8 cellular contexts compared by ENCODE assay signal in the genomic region with DNA sequence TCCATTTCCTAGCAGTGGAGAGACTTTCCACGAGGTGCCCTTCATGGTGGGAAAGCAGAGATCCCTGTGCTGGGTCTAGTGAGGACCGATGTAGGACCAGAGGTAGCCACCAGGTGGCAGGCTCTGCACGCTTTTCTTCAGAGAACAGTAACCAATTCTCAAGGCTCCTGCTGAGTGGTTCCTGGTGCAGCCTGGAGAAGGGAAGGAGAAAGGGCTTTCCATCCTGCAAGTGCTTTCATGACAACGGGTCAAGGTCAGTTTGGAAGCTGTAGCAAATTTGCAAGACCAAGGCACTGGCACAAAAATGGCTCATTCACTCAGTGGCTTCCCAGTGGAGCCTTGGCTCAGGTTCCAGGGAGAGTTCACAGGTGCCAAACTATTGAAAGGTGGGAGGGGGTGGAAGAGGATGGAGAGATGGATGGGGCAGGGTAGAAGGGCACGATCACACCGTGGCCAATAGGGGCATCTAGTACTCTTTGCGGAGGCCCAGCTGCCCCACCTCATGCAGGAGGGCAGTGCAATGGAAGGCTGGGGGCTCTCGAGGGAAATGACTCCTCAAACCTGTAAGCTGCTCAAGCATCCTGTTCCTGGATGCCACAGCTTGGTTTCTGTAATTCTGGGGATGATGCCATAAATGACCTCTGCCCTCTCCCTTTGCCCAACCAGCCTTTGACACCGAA. TPM values are rescaled to one million over a fixed set of nuclear protein-coding genes. Genes with fewer than 3 reads are reported as not detected.
A peak's percentile ranks its signal among the peaks of the same experiment; 100 is the strongest.
DNase-seq lines count a peak whose midpoint lies in the region; ATAC-seq and TF ChIP-seq lines count a peak whose summit lies in the region.

No MANE protein-coding gene starts in this region.

- no peak for TF ChIP-seq POLR2A in Peyer's patch (IDR thresholded peaks at IDR 0.05)

- H3K27ac Mint-ChIP-seq in activated T-cell treated with anti-CD3 and anti-CD28 coated beads, Interleukin-2, amount 50 U/mL, for 72 hours, result no peak overlapping the region

- TF ChIP-seq CTCF in GM12873 (IDR thresholded peaks at IDR 0.05; ENCODE audit: insufficient read depth, low read depth, low read length, missing control alignments), result peak; percentile 96
- peak; percentile 33 to 83 (median 76) for TF ChIP-seq CTCF in Peyer's patch (IDR thresholded peaks at IDR 0.05)
- TF ChIP-seq CTCF in fibroblast of pulmonary artery (IDR thresholded peaks at IDR 0.05; ENCODE audit: low read length, missing control alignments), result peak; percentile 96
- TF ChIP-seq CTCF in tibial artery (IDR thresholded peaks at IDR 0.05), result peak; percentile 86 to 90

- peak; percentile 48 for DNase-seq in HT1080 (ENCODE audit: low read depth)
- DNase-seq in Peyer's patch, result peak; percentile 31 to 82 (median 78)
- DNase-seq in activated T-cell treated with anti-CD3 and anti-CD28 coated beads, Interleukin-2, amount 50 U/mL, for 72 hours, result peak; percentile 47 to 66
- peak; percentile 72 for DNase-seq in fibroblast of pulmonary artery (ENCODE audit: low read depth)
- DNase-seq in non-pigmented ciliary epithelial cell (ENCODE audit: low read depth), result peak; percentile 23
- peak; percentile 70 to 83 for DNase-seq in tibial artery

- H3K4me1 Mint-ChIP-seq in activated T-cell treated with anti-CD3 and anti-CD28 coated beads, Interleukin-2, amount 50 U/mL, for 72 hours (ENCODE audit: low read depth), result no peaks in the 10 kb centered on the region

- H3K4me3 Mint-ChIP-seq in activated T-cell treated with anti-CD3 and anti-CD28 coated beads, Interleukin-2, amount 50 U/mL, for 72 hours, result no peak overlapping the region

- H3K9me3 ChIP-seq in Peyer's patch (no peaks in the 10 kb centered on the region), tibial artery (no peaks in the 10 kb centered on the region)

- no peaks in the 10 kb centered on the region for H3K27me3 ChIP-seq in Peyer's patch
- H3K27me3 ChIP-seq in tibial artery, result no peaks in the 10 kb centered on the region

- H3K27ac ChIP-seq in Peyer's patch (no peak overlapping the region), tibial artery (no peak overlapping the region)

- peaks cover 8% of the 10 kb centered on the region for H3K27me3 Mint-ChIP-seq in activated T-cell treated with anti-CD3 and anti-CD28 coated beads, Interleukin-2, amount 50 U/mL, for 72 hours (ENCODE audit: low read depth)

- H3K9me3 Mint-ChIP-seq in activated T-cell treated with anti-CD3 and anti-CD28 coated beads, Interleukin-2, amount 50 U/mL, for 72 hours, result no peaks in the 10 kb centered on the region

- no peaks in the 10 kb centered on the region for H3K36me3 Mint-ChIP-seq in activated T-cell treated with anti-CD3 and anti-CD28 coated beads, Interleukin-2, amount 50 U/mL, for 72 hours (ENCODE audit: insufficient read depth in 2 of 2)

- no peak overlapping the region for H3K4me3 ChIP-seq in Peyer's patch
- no peak overlapping the region for H3K4me3 ChIP-seq in fibroblast of pulmonary artery (replicated peaks; ENCODE audit: low read depth, low read length)
- no peak overlapping the region for H3K4me3 ChIP-seq in tibial artery

- H3K4me1 ChIP-seq in Peyer's patch (no peaks in the 10 kb centered on the region), tibial artery (peaks cover 0 to 29% (median 10%) of the 10 kb centered on the region in 4 donors)

- intact Hi-C loops in tibial artery (cut with DNase I; ENCODE audit: low total_unique reads), result no loop called here

- peak; percentile 45 to 54 for ATAC-seq in activated T-cell treated with anti-CD3 and anti-CD28 coated beads, Interleukin-2, amount 50 U/mL, for 72 hours (replicated peaks in 1 of 2)
- no peak for ATAC-seq in HG03196 (IDR thresholded peaks at IDR 0.05; ENCODE audit: unreplicated experiment)

- no peaks in the 10 kb centered on the region for H3K36me3 ChIP-seq in Peyer's patch
- H3K36me3 ChIP-seq in tibial artery, result no peaks in the 10 kb centered on the region

RNA-seq across cellular contexts. Expression of a gene that starts 25.5 kb away (rescaled TPM):
- total RNA-seq in HT1080 (2014; rRNA removed; shearing (Covaris generic)), result not detected in 2 replicates
- polyA plus RNA-seq in HT1080 (2015; cell fraction: cytosol; rRNA removed), result not detected in 2 replicates
- polyA plus RNA-seq in HT1080 (2015; cell fraction: nucleus; rRNA removed), result not detected in 2 replicates
- not detected for total RNA-seq in Peyer's patch
- total RNA-seq in activated T-cell treated with anti-CD3 and anti-CD28 coated beads, Interleukin-2, amount 50 U/mL, for 72 hours, result not detected

RNA-seq across cellular contexts. Expression of a gene that starts 33.8 kb away (rescaled TPM):
- not detected in 2 replicates for total RNA-seq in HT1080 (2014; rRNA removed; shearing (Covaris generic))
- not detected in 2 replicates for polyA plus RNA-seq in HT1080 (2015; cell fraction: cytosol; rRNA removed)
- not detected in 2 replicates for polyA plus RNA-seq in HT1080 (2015; cell fraction: nucleus; rRNA removed)
- 1 to 10 TPM in 2 of 4 donors, under 1 TPM in 1, not detected in 1; 0.67 to 2.1 (median 1.7) TPM for total RNA-seq in Peyer's patch
- not detected for total RNA-seq in activated T-cell treated with anti-CD3 and anti-CD28 coated beads, Interleukin-2, amount 50 U/mL, for 72 hours

Comparison
In these comparisons a context has a peak if more than half of its experiments do, and no peak if none do; other contexts are left out.
1. DNase-seq: peak in every context shown above with its lines; median percentile 78 in Peyer's patch; 76 in tibial artery; 72 in fibroblast of pulmonary artery; 56 in activated T-cell treated with anti-CD3 and anti-CD28 coated beads, Interleukin-2, amount 50 U/mL, for 72 hours; 48 in HT1080; 23 in non-pigmented ciliary epithelial cell.